Comparison of ENCODE assay signal across 8 cellular contexts in genomic region chr14:90903101-90903500, GRCh38.
DNase-seq lines count a peak whose midpoint lies in the region; ATAC-seq and TF ChIP-seq lines count a peak whose summit lies in the region.

No MANE protein-coding gene starts in this region.

- DNase-seq in AG04449 (ENCODE audit: low read depth, low spot score) (peak; percentile 7), NB4 (ENCODE audit: low read depth) (peak; percentile 68), T follicular helper cell (ENCODE audit: low read depth) (peak; percentile 33), ascending aorta (ENCODE audit: low spot score in 2 of 2) (no peak), right cardiac atrium (peak in 2 of 3 donors; percentile 35 to 49), gastrocnemius medialis (peak; percentile 23 to 25), mesenteric fat pad (ENCODE audit: low spot score) (no peak)

- no peak overlapping the region for H3K4me3 ChIP-seq in AG04449 (ENCODE audit: low read depth, low read length)
- H3K4me3 ChIP-seq in NB4 (ENCODE audit: low read depth, low read length) = no peak overlapping the region
- no peak overlapping the region for H3K4me3 ChIP-seq in ascending aorta
- H3K4me3 ChIP-seq in right cardiac atrium (ENCODE audit: low read length) = no peak overlapping the region
- H3K4me3 ChIP-seq in gastrocnemius medialis = no peak overlapping the region

- H3K4me1 ChIP-seq in ascending aorta (no peaks in the 10 kb centered on the region), right cardiac atrium (ENCODE audit: control insufficient read depth, insufficient read depth, low read length) (no peaks in the 10 kb centered on the region), gastrocnemius medialis (no peaks in the 10 kb centered on the region)

- CTCF ChIA-PET in AG04449 (lab: Yijun Ruan, JAX) = interaction anchor here (0.7 to 15.4 kb wide), 40 partner anchors 10 to 930 kb away, joined by 3 to 432 read pairs (median 4); partner anchors contain the start of gene GPR68

- H3K9me3 ChIP-seq in ascending aorta (no peaks in the 10 kb centered on the region), right cardiac atrium (ENCODE audit: control insufficient read depth, low read length) (no peaks in the 10 kb centered on the region), gastrocnemius medialis (no peaks in the 10 kb centered on the region)

- intact Hi-C loops in ascending aorta (cut with DNase I) = loop anchor here (1.0 to 2.0 kb wide), 2 partner anchors 270 to 384 kb away; no protein-coding TSS in a partner anchor
- intact Hi-C loops in right cardiac atrium (cut with DNase I) = loop anchor here (2.0 to 10.0 kb wide), 4 partner anchors 269 to 382 kb away; no protein-coding TSS in a partner anchor
- intact Hi-C loops in gastrocnemius medialis (cut with DNase I; ENCODE audit: low total_unique reads) = loop anchor here (1.0 to 10.0 kb wide), 5 partner anchors 134 to 384 kb away; partner anchors contain the start of gene RPS6KA5

- POLR2A ChIA-PET in AG04449 (lab: Yijun Ruan, JAX) = no interaction called here

- in situ Hi-C loops in gastrocnemius medialis (cut with MboI; ENCODE audit: low sequenced_read_pairs in 4 of 4) = loop anchor here (5.0 to 10.0 kb wide), 6 partner anchors 154 to 384 kb away; no protein-coding TSS in a partner anchor

- H3K27ac ChIP-seq in ascending aorta (no peak overlapping the region), right cardiac atrium (ENCODE audit: low read length) (no peak overlapping the region), gastrocnemius medialis (no peak overlapping the region)

- no peaks in the 10 kb centered on the region for H3K27me3 ChIP-seq in ascending aorta
- H3K27me3 ChIP-seq in right cardiac atrium (ENCODE audit: control insufficient read depth, insufficient read depth) = no peaks in the 10 kb centered on the region
- no peaks in the 10 kb centered on the region for H3K27me3 ChIP-seq in gastrocnemius medialis

- ATAC-seq in GM18502 (IDR thresholded peaks at IDR 0.05; ENCODE audit: poor library complexity, unreplicated experiment) (peak; percentile 64), right cardiac atrium (peak; percentile 68 to 85), gastrocnemius medialis (peak; percentile 70 to 86)

- no peak for TF ChIP-seq POLR2A in NB4 (IDR thresholded peaks at IDR 0.05; ENCODE audit: extremely low read depth, insufficient read length)
- no peak for TF ChIP-seq POLR2A in gastrocnemius medialis (IDR thresholded peaks at IDR 0.05)

- TF ChIP-seq CTCF in AG04449 (IDR thresholded peaks at IDR 0.05; ENCODE audit: insufficient read depth, low read length, missing control alignments) (peak; percentile 58), NB4 (IDR thresholded peaks at IDR 0.05; ENCODE audit: low read depth, low read length) (peak; percentile 75), ascending aorta (IDR thresholded peaks at IDR 0.05) (peak; percentile 65 to 69 (median 68)), gastrocnemius medialis (IDR thresholded peaks at IDR 0.05 in 4 of 5, conservative IDR thresholded peaks at IDR 0.05 in 1 of 5) (peak; percentile 44 to 74 (median 62))

- H3K36me3 ChIP-seq in ascending aorta (no peaks in the 10 kb centered on the region), gastrocnemius medialis (peaks cover 0 to 9% of the 10 kb centered on the region in 2 donors)

- WGBS in right cardiac atrium = 3% methylated on average over 1 of the region's 1 CpG

Comparison
In these comparisons a context has a peak if more than half of its experiments do, and no peak if none do; other contexts are left out.
1. DNase-seq: peak in AG04449 (single experiment), NB4 (single experiment), T follicular helper cell (single experiment), right cardiac atrium (2 of 3) and gastrocnemius medialis (2 of 2); none in ascending aorta (0 of 2) and mesenteric fat pad (single experiment).
2. Peak in every context shown above with its lines, with median percentiles within 50 percentile points of each other: CTCF ChIP-seq and ATAC-seq.